In genomic region chr2:25674003-25674362, GRCh38 we compare ENCODE assay signal across 8 cellular contexts. TPM values are rescaled to one million over a fixed set of nuclear protein-coding genes. Genes with fewer than 3 reads are reported as not detected.
DNase-seq lines count a peak whose midpoint lies in the region; ATAC-seq and TF ChIP-seq lines count a peak whose summit lies in the region.

No MANE protein-coding gene starts in this region.

- no peak for TF ChIP-seq CTCF in LNCaP clone FGC (IDR thresholded peaks at IDR 0.05; ENCODE audit: control insufficient read depth, extremely low read depth, insufficient read depth)
- no peak for TF ChIP-seq CTCF in neural progenitor cell (IDR thresholded peaks at IDR 0.05)

- H3K4me3 Mint-ChIP-seq in neural progenitor cell, result peak overlapping the region; percentile 83

- H3K9ac ChIP-seq in BLaER1, result peak overlapping the region; percentile 80
- peak overlapping the region in 1 of 2 donors; percentile 54 for H3K9ac ChIP-seq in duodenal mucosa (ENCODE audit: low read depth in 1 of 2, low read length in 2 of 2)
- H3K9ac ChIP-seq in neural progenitor cell, result no peak overlapping the region

- no peak for ATAC-seq in HG03460 (IDR thresholded peaks at IDR 0.05; ENCODE audit: unreplicated experiment)

- DNase-seq in LNCaP clone FGC (ENCODE audit: low read depth) (no peak), neural progenitor cell (ENCODE audit: low spot score) (peak; percentile 39), DMS 273 (lab: John Stamatoyannopoulos, UW; ENCODE audit: unreplicated experiment) (no peak), middle frontal gyrus (ENCODE audit: extremely low spot score, low spot score) (no peak)
- DNase-seq in NK-92 treated with Interleukin-12 subunit alpha and Interleukin-12 subunit beta, amount 100 ng/mL, for 24 hours (lab: John Stamatoyannopoulos, UW), result no peak

- peaks cover 3% of the 10 kb centered on the region for H3K36me3 Mint-ChIP-seq in neural progenitor cell

- H3K9me3 ChIP-seq in BLaER1, result no peaks in the 10 kb centered on the region
- no peaks in the 10 kb centered on the region for H3K9me3 ChIP-seq in duodenal mucosa (ENCODE audit: control insufficient read depth in 1 of 2, low read length in 2 of 2)
- H3K9me3 ChIP-seq in neural progenitor cell (ENCODE audit: low read depth), result no peaks in the 10 kb centered on the region

- H3K36me3 ChIP-seq in BLaER1, result no peaks in the 10 kb centered on the region
- H3K36me3 ChIP-seq in duodenal mucosa (ENCODE audit: control insufficient read depth in 1 of 2, insufficient read depth in 2 of 2, low read length in 2 of 2), result no peaks in the 10 kb centered on the region
- H3K36me3 ChIP-seq in neural progenitor cell, result no peaks in the 10 kb centered on the region

- H3K27me3 ChIP-seq in BLaER1 (no peaks in the 10 kb centered on the region), duodenal mucosa (ENCODE audit: control insufficient read depth in 1 of 2, insufficient read depth in 2 of 2, low read length in 2 of 2) (peaks cover 5 to 20% of the 10 kb centered on the region in 2 donors), neural progenitor cell (peaks cover 32% of the 10 kb centered on the region)

- H3K4me3 ChIP-seq in BLaER1, result peak overlapping the region; percentile 80
- H3K4me3 ChIP-seq in LNCaP clone FGC (ENCODE audit: low read depth, low read length), result peak overlapping the region; percentile 36; the same call in 1 of the 2 replicates
- peak overlapping the region; percentile 41 to 76 for H3K4me3 ChIP-seq in duodenal mucosa (ENCODE audit: low read depth in 1 of 2, low read length in 2 of 2)
- peak overlapping the region; percentile 46 for H3K4me3 ChIP-seq in neural progenitor cell

- H4K20me1 ChIP-seq in BLaER1 (peaks cover 32% of the 10 kb centered on the region), neural progenitor cell (ENCODE audit: low read depth) (peaks cover 30% of the 10 kb centered on the region)

- H3K27ac Mint-ChIP-seq in neural progenitor cell, result no peak overlapping the region

- peak overlapping the region; percentile 61 for H3K27ac ChIP-seq in BLaER1
- no peak overlapping the region for H3K27ac ChIP-seq in duodenal mucosa (ENCODE audit: low read depth, low read length)
- H3K27ac ChIP-seq in neural progenitor cell, result no peak overlapping the region

- H3K27me3 Mint-ChIP-seq in neural progenitor cell (ENCODE audit: insufficient read depth, low read depth), result peaks cover 6% of the 10 kb centered on the region

- H3K4me2 ChIP-seq in BLaER1 (peak overlapping the region; percentile 94), neural progenitor cell (peak overlapping the region; percentile 82)

- peak overlapping the region; percentile 95 for H2AFZ ChIP-seq in neural progenitor cell (replicated peaks)

- H3K4me1 Mint-ChIP-seq in neural progenitor cell, result peaks cover 15% of the 10 kb centered on the region

- peaks cover 21% of the 10 kb centered on the region for H3F3A ChIP-seq in neural progenitor cell (ENCODE audit: low read depth)

- H3K9me3 Mint-ChIP-seq in neural progenitor cell, result peaks cover 4% of the 10 kb centered on the region

- peaks cover 40% of the 10 kb centered on the region for H3K79me2 ChIP-seq in neural progenitor cell (ENCODE audit: low read depth)

- H3K4me1 ChIP-seq in BLaER1 (peaks cover 22% of the 10 kb centered on the region), duodenal mucosa (ENCODE audit: control insufficient read depth in 1 of 2, insufficient read depth in 2 of 2, low read length in 2 of 2) (peaks cover 8% of the 10 kb centered on the region in 2 donors), neural progenitor cell (peaks cover 21% of the 10 kb centered on the region)

RNA-seq across cellular contexts. Expression of gene DTNB, which starts 0.6 kb away (rescaled TPM):
- 27.1 and 31.3 TPM in 2 replicates for total RNA-seq in neural progenitor cell (ENCODE audit: low replicate concordance)
